In the genomic region with DNA sequence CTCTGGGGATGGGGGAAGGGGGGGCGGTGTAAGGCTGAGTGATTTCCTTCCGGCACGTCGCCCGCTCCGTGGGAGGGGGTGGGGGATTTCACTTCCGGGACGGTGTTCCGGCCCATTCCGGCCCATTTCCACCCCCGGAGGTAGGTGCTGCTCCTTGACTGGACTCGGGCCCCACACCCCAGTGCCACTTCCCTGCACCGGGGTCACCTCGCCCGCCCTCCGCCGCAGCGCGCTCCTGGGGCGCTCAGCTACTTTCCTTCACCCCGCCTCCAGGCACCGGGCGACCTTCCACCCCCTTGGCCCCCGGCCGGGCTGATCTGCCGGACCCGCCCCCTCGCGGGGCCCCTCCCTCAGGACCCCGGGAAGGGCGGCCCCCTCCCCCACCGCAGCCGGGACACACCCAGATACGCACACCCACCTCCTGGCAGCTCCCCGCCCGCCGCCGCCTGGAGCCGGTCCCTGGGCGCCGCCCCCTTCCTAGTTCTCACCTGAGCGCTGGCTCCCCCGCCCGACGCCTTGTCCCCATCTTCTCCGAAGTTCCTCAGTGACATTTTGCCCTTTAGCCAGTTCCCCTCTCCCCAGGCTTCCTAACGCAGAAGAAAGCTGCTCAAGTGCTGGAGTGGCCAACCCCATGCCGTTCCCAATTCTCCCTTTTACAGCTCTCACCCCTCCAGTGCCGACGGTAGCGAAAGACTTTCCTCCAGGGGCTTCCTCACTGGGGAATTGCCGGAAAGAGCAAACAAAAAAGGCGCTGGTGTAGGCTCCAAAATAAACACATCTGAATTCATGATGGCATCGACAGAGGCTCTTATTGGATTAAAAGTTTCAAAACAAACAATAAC, we compare ENCODE assay signal across 1 cellular context.
A peak's percentile ranks its signal among the peaks of the same experiment; 100 is the strongest.
TF ChIP-seq lines count a peak whose summit lies in the region.

A gene with protein sequence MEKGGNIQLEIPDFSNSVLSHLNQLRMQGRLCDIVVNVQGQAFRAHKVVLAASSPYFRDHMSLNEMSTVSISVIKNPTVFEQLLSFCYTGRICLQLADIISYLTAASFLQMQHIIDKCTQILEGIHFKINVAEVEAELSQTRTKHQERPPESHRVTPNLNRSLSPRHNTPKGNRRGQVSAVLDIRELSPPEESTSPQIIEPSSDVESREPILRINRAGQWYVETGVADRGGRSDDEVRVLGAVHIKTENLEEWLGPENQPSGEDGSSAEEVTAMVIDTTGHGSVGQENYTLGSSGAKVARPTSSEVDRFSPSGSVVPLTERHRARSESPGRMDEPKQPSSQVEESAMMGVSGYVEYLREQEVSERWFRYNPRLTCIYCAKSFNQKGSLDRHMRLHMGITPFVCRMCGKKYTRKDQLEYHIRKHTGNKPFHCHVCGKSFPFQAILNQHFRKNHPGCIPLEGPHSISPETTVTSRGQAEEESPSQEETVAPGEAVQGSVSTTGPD (plus strand): TSS at position 115 of the 842 bp plus-strand sequence. CDS start 1,846 bp downstream, outside the sequence.

TF ChIP-seq in HepG2, 621 proteins besides CTCF, POLR2A, EP300 and RAD21 (continued from another document):
- TF ChIP-seq NFYB (CRISPR knock-in tag; IDR thresholded peaks at IDR 0.05) = no peak
- TF ChIP-seq, protein P1, sequence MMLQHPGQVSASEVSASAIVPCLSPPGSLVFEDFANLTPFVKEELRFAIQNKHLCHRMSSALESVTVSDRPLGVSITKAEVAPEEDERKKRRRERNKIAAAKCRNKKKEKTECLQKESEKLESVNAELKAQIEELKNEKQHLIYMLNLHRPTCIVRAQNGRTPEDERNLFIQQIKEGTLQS (CRISPR knock-in tag; IDR thresholded peaks at IDR 0.05) = peak; percentile 51; the same call in 1 of the 2 replicates
- TF ChIP-seq, protein P2, sequence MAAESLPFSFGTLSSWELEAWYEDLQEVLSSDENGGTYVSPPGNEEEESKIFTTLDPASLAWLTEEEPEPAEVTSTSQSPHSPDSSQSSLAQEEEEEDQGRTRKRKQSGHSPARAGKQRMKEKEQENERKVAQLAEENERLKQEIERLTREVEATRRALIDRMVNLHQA (CRISPR knock-in tag; IDR thresholded peaks at IDR 0.05) = no peak
- no peak for TF ChIP-seq NONO (IDR thresholded peaks at IDR 0.05)
- peak; percentile 1; the same call in 1 of the 2 replicates for TF ChIP-seq NONO (CRISPR knock-in tag; conservative IDR thresholded peaks at IDR 0.05)
- TF ChIP-seq NR2F1 (CRISPR knock-in tag; IDR thresholded peaks at IDR 0.05) = peak in 1 of 2 experiments; percentile 8; a peak in 1 of 4 replicates
- no peak for TF ChIP-seq FOXO4 (CRISPR knock-in tag; conservative IDR thresholded peaks at IDR 0.05)
- peak; percentile 82 for TF ChIP-seq ISL2 (CRISPR knock-in tag; IDR thresholded peaks at IDR 0.05)
- no peak for TF ChIP-seq ZNF567 (CRISPR knock-in tag; IDR thresholded peaks at IDR 0.05; ENCODE audit: borderline replicate concordance)
- no peak for TF ChIP-seq ZNF431 (CRISPR knock-in tag; IDR thresholded peaks at IDR 0.05; ENCODE audit: borderline replicate concordance, low read depth)
- TF ChIP-seq, protein P3, sequence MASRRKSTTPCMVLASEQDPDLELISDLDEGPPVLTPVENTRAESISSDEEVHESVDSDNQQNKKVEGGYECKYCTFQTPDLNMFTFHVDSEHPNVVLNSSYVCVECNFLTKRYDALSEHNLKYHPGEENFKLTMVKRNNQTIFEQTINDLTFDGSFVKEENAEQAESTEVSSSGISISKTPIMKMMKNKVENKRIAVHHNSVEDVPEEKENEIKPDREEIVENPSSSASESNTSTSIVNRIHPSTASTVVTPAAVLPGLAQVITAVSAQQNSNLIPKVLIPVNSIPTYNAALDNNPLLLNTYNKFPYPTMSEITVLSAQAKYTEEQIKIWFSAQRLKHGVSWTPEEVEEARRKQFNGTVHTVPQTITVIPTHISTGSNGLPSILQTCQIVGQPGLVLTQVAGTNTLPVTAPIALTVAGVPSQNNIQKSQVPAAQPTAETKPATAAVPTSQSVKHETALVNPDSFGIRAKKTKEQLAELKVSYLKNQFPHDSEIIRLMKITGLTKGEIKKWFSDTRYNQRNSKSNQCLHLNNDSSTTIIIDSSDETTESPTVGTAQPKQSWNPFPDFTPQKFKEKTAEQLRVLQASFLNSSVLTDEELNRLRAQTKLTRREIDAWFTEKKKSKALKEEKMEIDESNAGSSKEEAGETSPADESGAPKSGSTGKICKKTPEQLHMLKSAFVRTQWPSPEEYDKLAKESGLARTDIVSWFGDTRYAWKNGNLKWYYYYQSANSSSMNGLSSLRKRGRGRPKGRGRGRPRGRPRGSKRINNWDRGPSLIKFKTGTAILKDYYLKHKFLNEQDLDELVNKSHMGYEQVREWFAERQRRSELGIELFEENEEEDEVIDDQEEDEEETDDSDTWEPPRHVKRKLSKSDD (CRISPR knock-in tag; IDR thresholded peaks at IDR 0.05; ENCODE audit: low read depth) = 0 out of 2 replicates have a peak, but pooled peaks have one; percentile 71
- peak; percentile 58; the same call in 1 of the 2 replicates for TF ChIP-seq KDM5B (CRISPR knock-in tag; IDR thresholded peaks at IDR 0.05; ENCODE audit: borderline replicate concordance)
- TF ChIP-seq GATA4 (IDR thresholded peaks at IDR 0.05; ENCODE audit: borderline replicate concordance, low read depth) = peak; percentile 28; the same call in 1 of the 2 replicates
- TF ChIP-seq ZFP91 (CRISPR knock-in tag; IDR thresholded peaks at IDR 0.05; ENCODE audit: borderline replicate concordance) = peak; percentile 24; the same call in 1 of the 2 replicates
- no peak for TF ChIP-seq ZZZ3 (CRISPR knock-in tag; IDR thresholded peaks at IDR 0.05; ENCODE audit: borderline replicate concordance)
- peak; percentile 67; the same call in 1 of the 2 replicates for TF ChIP-seq ZNF563 (CRISPR knock-in tag; IDR thresholded peaks at IDR 0.05)
- TF ChIP-seq ZNF18 (CRISPR knock-in tag; IDR thresholded peaks at IDR 0.05; ENCODE audit: insufficient replicate concordance) = peak; percentile 36
- TF ChIP-seq, protein P4, sequence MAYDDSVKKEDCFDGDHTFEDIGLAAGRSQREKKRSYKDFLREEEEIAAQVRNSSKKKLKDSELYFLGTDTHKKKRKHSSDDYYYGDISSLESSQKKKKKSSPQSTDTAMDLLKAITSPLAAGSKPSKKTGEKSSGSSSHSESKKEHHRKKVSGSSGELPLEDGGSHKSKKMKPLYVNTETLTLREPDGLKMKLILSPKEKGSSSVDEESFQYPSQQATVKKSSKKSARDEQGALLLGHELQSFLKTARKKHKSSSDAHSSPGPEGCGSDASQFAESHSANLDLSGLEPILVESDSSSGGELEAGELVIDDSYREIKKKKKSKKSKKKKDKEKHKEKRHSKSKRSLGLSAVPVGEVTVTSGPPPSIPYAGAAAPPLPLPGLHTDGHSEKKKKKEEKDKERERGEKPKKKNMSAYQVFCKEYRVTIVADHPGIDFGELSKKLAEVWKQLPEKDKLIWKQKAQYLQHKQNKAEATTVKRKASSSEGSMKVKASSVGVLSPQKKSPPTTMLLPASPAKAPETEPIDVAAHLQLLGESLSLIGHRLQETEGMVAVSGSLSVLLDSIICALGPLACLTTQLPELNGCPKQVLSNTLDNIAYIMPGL (CRISPR knock-in tag; IDR thresholded peaks at IDR 0.05; ENCODE audit: borderline replicate concordance in 1 of 2, low read depth in 1 of 2) = peak in 1 of 2 experiments; percentile 14; a peak in 3 of 4 replicates
- peak; percentile 9; the same call in 1 of the 2 replicates for TF ChIP-seq MAX (IDR thresholded peaks at IDR 0.05)
- TF ChIP-seq ZNF160 (CRISPR knock-in tag; IDR thresholded peaks at IDR 0.05) = peak; percentile 71
- peak; percentile 25; the same call in 1 of the 2 replicates for TF ChIP-seq FOSL2 (CRISPR knock-in tag; IDR thresholded peaks at IDR 0.05)
TF ChIP-seq in HepG2: peak in this region for 170.
